In the genomic region with DNA sequence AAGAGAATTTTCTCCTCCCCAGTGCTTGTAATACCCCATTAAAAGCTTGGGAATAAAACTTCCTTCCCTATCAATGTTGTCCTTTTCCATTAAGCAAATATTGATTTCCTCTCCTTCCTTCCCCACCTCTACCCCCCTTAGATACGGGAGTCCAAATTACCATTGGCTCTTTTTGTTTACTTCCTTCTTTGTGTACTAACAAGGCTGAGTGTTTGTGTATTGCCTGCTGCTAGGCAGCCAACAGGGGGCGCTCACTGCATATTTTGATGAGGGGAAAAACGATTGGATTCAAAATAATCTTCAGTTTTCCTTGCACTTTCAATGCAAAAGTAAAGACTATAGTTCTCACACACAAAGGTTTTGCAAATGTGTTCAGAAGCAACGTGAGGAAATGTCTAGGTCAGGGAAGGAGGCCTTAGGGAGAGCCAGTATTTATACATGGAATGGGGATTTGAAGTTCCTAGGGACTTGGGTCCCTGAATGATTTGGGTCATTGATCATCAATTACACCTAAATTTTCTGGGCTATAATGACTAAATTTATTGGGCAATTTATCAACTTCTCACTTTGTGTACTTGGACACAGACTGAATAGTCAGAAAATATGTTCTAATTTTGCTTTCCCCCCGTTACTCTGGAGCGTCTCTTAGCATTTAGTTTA, we compare ENCODE assay signal across 10 cellular contexts.
A peak's percentile ranks its signal among the peaks of the same experiment; 100 is the strongest.
DNase-seq lines count a peak whose midpoint lies in the region; ATAC-seq lines count a peak whose summit lies in the region.
"Had no signal": no experiment of that assay in that cellular context is flagged by ENCODE, and none has a peak within 500 bp of the region (broad histone marks: within the 10 kb centered on the region; RNA-seq: fewer than 3 reads in every experiment).

No MANE protein-coding gene starts in this region.

- no peaks in the 10 kb centered on the region for H3K36me3 ChIP-seq in NT2/D1 (ENCODE audit: insufficient read depth, insufficient read length, low read length)

- ATAC-seq in GM19351 (IDR thresholded peaks at IDR 0.05; ENCODE audit: unreplicated experiment) (peak; percentile 89), HG03135 (IDR thresholded peaks at IDR 0.05; ENCODE audit: unreplicated experiment) (no peak)

- peaks cover 1% of the 10 kb centered on the region for H3K4me1 Mint-ChIP-seq in activated T-cell treated with anti-CD3 and anti-CD28 coated beads, Interleukin-2, amount 50 U/mL, for 24 hours (ENCODE audit: low read depth)

- no peaks in the 10 kb centered on the region for H3K9me3 Mint-ChIP-seq in activated T-cell treated with anti-CD3 and anti-CD28 coated beads, Interleukin-2, amount 50 U/mL, for 24 hours
- H3K9me3 Mint-ChIP-seq: stimulated activated naive CD8-positive, alpha-beta T cell treated with anti-CD3 and anti-CD28 coated beads, Interleukin-15, Interleukin-2, amounts not matched to agents 100 ng/mL and 50 ng/mL, for 24 hours; T-helper 1 cell treated with Interleukin-12 subunit alpha and Interleukin-12 subunit beta and Interleukin-4 antibody, amounts not matched to agents 30 μg/mL and 1 μg/mL, for 36 hours had no signal

- peak; percentile 60 for DNase-seq in COLO829 (ENCODE audit: low spot score)
- peak; percentile 45 for DNase-seq in HK-2 (ENCODE audit: unreplicated experiment)
- peak; percentile 64 for DNase-seq in NT2/D1 (ENCODE audit: low read depth, low spot score)
- peak; percentile 50 for DNase-seq in activated T-cell treated with anti-CD3 and anti-CD28 coated beads, Interleukin-2, amount 50 U/mL, for 24 hours
- peak; percentile 47 for DNase-seq in globus pallidus (ENCODE audit: low spot score)
- DNase-seq in pons (ENCODE audit: low spot score) = peak; percentile 66

- no peaks in the 10 kb centered on the region for H3K4me1 ChIP-seq in NT2/D1 (ENCODE audit: insufficient read depth, insufficient read length)

- H3K27me3 Mint-ChIP-seq in activated T-cell treated with anti-CD3 and anti-CD28 coated beads, Interleukin-2, amount 50 U/mL, for 24 hours = peaks cover 2% of the 10 kb centered on the region

- no peaks in the 10 kb centered on the region for H3K9me3 ChIP-seq in NT2/D1 (ENCODE audit: insufficient read depth, low read length)

- H3K4me3 ChIP-seq in NT2/D1 (ENCODE audit: insufficient read length, low read depth) = no peak overlapping the region

- H3K27me3 ChIP-seq in NT2/D1 (ENCODE audit: insufficient read depth, insufficient read length) = no peaks in the 10 kb centered on the region

- H3K27ac Mint-ChIP-seq in activated T-cell treated with anti-CD3 and anti-CD28 coated beads, Interleukin-2, amount 50 U/mL, for 24 hours = no peak overlapping the region
- H3K27ac Mint-ChIP-seq: stimulated activated naive CD8-positive, alpha-beta T cell treated with anti-CD3 and anti-CD28 coated beads, Interleukin-15, Interleukin-2, amounts not matched to agents 100 ng/mL and 50 ng/mL, for 24 hours; T-helper 1 cell treated with Interleukin-12 subunit alpha and Interleukin-12 subunit beta and Interleukin-4 antibody, amounts not matched to agents 30 μg/mL and 1 μg/mL, for 36 hours had no signal

- no peak overlapping the region for H3K9ac ChIP-seq in NT2/D1 (ENCODE audit: insufficient read length, low read depth)

- no peak overlapping the region for H3K4me3 Mint-ChIP-seq in activated T-cell treated with anti-CD3 and anti-CD28 coated beads, Interleukin-2, amount 50 U/mL, for 24 hours
- H3K4me3 Mint-ChIP-seq: stimulated activated naive CD8-positive, alpha-beta T cell treated with anti-CD3 and anti-CD28 coated beads, Interleukin-15, Interleukin-2, amounts not matched to agents 100 ng/mL and 50 ng/mL, for 24 hours; T-helper 1 cell treated with Interleukin-12 subunit alpha and Interleukin-12 subunit beta and Interleukin-4 antibody, amounts not matched to agents 30 μg/mL and 1 μg/mL, for 36 hours had no signal

- H3K36me3 Mint-ChIP-seq in activated T-cell treated with anti-CD3 and anti-CD28 coated beads, Interleukin-2, amount 50 U/mL, for 24 hours (ENCODE audit: low read depth) = no peaks in the 10 kb centered on the region
